In the genomic region with DNA sequence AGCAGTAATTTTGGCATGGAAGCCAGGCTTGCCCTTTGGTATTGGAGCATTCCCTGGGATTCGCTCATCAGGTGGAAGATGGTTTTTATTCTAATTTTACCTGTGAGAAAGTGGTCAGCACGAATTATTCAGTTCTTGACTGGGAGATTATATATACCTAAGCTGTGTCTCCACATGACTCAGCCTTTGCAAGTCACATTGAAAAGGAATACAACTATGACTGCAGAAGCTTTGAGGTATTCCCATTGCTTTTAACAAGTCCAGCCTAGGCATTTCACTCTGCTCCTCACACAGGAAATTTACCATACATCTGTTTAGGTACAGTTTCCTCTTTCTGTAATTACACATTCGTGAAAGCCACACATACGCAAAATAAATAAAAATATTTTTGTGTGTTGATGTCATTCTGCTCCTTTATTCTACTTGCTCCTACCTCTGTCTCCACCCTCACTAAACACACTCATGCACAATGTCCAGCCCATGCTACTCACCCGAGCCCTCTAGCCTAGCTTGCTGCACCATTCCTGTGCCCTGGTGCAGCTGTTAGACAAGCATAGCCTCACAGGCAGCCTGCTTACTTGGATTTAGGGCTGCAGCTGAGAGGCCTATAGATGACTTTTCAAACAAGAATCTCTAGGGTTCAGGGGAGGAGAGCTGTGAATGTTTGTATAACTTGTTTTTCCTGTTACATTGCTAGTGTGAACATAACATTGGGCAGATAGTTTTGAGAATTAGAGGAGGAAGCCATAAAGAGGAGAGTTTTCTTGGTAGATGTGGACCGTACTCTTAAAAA, we compare ENCODE assay signal across 1 cellular context.
TF ChIP-seq lines count a peak whose summit lies in the region.

No MANE protein-coding gene starts in this region.

TF ChIP-seq in GM23338, 12 proteins besides CTCF, POLR2A, EP300 and RAD21 (continued from another document):
- TF ChIP-seq, protein P1, sequence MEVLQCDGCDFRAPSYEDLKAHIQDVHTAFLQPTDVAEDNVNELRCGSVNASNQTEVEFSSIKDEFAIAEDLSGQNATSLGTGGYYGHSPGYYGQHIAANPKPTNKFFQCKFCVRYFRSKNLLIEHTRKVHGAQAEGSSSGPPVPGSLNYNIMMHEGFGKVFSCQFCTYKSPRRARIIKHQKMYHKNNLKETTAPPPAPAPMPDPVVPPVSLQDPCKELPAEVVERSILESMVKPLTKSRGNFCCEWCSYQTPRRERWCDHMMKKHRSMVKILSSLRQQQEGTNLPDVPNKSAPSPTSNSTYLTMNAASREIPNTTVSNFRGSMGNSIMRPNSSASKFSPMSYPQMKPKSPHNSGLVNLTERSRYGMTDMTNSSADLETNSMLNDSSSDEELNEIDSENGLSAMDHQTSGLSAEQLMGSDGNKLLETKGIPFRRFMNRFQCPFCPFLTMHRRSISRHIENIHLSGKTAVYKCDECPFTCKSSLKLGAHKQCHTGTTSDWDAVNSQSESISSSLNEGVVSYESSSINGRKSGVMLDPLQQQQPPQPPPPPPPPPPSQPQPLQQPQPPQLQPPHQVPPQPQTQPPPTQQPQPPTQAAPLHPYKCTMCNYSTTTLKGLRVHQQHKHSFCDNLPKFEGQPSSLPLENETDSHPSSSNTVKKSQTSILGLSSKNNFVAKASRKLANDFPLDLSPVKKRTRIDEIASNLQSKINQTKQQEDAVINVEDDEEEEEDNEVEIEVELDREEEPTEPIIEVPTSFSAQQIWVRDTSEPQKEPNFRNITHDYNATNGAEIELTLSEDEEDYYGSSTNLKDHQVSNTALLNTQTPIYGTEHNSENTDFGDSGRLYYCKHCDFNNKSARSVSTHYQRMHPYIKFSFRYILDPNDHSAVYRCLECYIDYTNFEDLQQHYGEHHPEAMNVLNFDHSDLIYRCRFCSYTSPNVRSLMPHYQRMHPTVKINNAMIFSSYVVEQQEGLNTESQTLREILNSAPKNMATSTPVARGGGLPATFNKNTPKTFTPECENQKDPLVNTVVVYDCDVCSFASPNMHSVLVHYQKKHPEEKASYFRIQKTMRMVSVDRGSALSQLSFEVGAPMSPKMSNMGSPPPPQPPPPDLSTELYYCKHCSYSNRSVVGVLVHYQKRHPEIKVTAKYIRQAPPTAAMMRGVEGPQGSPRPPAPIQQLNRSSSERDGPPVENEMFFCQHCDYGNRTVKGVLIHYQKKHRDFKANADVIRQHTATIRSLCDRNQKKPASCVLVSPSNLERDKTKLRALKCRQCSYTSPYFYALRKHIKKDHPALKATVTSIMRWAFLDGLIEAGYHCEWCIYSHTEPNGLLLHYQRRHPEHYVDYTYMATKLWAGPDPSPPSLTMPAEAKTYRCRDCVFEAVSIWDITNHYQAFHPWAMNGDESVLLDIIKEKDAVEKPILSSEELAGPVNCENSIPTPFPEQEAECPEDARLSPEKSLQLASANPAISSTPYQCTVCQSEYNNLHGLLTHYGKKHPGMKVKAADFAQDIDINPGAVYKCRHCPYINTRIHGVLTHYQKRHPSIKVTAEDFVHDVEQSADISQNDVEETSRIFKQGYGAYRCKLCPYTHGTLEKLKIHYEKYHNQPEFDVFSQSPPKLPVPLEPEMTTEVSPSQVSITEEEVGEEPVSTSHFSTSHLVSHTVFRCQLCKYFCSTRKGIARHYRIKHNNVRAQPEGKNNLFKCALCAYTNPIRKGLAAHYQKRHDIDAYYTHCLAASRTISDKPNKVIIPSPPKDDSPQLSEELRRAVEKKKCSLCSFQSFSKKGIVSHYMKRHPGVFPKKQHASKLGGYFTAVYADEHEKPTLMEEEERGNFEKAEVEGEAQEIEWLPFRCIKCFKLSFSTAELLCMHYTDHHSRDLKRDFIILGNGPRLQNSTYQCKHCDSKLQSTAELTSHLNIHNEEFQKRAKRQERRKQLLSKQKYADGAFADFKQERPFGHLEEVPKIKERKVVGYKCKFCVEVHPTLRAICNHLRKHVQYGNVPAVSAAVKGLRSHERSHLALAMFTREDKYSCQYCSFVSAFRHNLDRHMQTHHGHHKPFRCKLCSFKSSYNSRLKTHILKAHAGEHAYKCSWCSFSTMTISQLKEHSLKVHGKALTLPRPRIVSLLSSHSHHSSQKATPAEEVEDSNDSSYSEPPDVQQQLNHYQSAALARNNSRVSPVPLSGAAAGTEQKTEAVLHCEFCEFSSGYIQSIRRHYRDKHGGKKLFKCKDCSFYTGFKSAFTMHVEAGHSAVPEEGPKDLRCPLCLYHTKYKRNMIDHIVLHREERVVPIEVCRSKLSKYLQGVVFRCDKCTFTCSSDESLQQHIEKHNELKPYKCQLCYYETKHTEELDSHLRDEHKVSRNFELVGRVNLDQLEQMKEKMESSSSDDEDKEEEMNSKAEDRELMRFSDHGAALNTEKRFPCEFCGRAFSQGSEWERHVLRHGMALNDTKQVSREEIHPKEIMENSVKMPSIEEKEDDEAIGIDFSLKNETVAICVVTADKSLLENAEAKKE (CRISPR knock-in tag; IDR thresholded peaks at IDR 0.05), result no peak
- TF ChIP-seq ZNF114 (CRISPR knock-in tag; IDR thresholded peaks at IDR 0.05), result no peak
- no peak for TF ChIP-seq STAT1 (IDR thresholded peaks at IDR 0.05; ENCODE audit: unreplicated experiment)
- no peak for TF ChIP-seq EZH2phosphoT487 (IDR thresholded peaks at IDR 0.05; ENCODE audit: unreplicated experiment)
- TF ChIP-seq, protein P2, sequence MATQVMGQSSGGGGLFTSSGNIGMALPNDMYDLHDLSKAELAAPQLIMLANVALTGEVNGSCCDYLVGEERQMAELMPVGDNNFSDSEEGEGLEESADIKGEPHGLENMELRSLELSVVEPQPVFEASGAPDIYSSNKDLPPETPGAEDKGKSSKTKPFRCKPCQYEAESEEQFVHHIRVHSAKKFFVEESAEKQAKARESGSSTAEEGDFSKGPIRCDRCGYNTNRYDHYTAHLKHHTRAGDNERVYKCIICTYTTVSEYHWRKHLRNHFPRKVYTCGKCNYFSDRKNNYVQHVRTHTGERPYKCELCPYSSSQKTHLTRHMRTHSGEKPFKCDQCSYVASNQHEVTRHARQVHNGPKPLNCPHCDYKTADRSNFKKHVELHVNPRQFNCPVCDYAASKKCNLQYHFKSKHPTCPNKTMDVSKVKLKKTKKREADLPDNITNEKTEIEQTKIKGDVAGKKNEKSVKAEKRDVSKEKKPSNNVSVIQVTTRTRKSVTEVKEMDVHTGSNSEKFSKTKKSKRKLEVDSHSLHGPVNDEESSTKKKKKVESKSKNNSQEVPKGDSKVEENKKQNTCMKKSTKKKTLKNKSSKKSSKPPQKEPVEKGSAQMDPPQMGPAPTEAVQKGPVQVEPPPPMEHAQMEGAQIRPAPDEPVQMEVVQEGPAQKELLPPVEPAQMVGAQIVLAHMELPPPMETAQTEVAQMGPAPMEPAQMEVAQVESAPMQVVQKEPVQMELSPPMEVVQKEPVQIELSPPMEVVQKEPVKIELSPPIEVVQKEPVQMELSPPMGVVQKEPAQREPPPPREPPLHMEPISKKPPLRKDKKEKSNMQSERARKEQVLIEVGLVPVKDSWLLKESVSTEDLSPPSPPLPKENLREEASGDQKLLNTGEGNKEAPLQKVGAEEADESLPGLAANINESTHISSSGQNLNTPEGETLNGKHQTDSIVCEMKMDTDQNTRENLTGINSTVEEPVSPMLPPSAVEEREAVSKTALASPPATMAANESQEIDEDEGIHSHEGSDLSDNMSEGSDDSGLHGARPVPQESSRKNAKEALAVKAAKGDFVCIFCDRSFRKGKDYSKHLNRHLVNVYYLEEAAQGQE (IDR thresholded peaks at IDR 0.05; ENCODE audit: unreplicated experiment), result no peak
- TF ChIP-seq CREB1 (CRISPR knock-in tag; IDR thresholded peaks at IDR 0.05; ENCODE audit: low read depth), result no peak
- TF ChIP-seq NANOG (IDR thresholded peaks at IDR 0.05; ENCODE audit: borderline replicate concordance), result no peak
